8 cellular contexts compared by ENCODE assay signal in the genomic region with DNA sequence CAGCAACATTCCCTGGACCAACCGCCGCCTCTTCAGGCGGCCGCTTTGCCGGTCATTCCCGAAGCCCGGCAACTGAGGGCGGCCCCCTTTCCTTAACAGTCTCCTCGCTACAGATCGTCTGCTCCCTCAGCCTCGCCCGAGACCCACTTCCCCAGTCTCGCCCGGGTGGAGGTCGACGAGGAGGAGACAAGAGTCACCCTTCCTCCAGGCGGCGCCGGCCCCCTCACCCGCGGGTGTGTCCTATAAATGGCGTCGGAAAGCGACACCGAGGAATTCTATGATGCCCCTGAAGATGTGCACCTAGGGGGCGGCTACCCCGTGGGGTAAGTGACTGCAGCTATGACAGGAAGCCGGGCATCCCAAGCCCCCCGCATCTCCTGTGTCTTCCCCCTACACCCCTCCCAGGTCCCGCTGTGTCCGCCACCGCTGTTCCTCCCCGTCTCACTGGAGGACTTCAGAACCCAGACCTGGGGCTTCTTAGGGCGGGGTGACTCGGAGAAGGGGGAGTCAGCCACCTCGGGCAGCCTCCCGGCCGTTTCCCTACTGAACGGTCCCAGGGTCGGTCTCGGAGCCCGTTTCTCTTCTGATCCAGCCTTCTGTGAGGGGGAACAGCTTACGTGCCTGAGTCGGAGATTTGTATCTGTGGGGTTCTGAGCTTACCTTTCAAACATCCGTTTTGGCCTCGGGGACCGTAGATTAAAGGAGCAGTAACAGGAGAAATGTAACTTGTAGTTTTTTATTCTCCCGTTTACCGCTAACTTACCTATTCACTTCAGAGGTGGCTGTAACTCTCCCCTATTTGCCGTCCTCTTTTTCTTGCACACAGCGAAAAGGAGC. TPM values are rescaled to one million over a fixed set of nuclear protein-coding genes. Genes with fewer than 3 reads are reported as not detected.
DNase-seq lines count a peak whose midpoint lies in the region; ATAC-seq and TF ChIP-seq lines count a peak whose summit lies in the region.

No MANE protein-coding gene starts in this region.

- intact Hi-C loops in Panc1 (cut with micrococcal nuclease; ENCODE audit: unreplicated experiment), result no loop called here
- intact Hi-C loops in head of caudate nucleus (cut with DNase I), result loop anchor here (5.0 kb wide), 1 partner anchor 151 kb away; a partner anchor contains a TSS
- intact Hi-C loops in posterior cingulate gyrus (cut with DNase I), result loop anchor here (5.0 kb wide), 1 partner anchor 256 kb away; no protein-coding TSS in a partner anchor

- no peaks in the 10 kb centered on the region for H3K9me3 ChIP-seq in Panc1 (ENCODE audit: control insufficient read depth, insufficient read depth, low read depth, low read length)

- H3K36me3 ChIP-seq in ACC112 (ENCODE audit: insufficient read depth, low read length) (no peaks in the 10 kb centered on the region), Panc1 (ENCODE audit: control insufficient read depth, insufficient read depth, low read length) (no peaks in the 10 kb centered on the region), urinary bladder (ENCODE audit: insufficient read depth) (no peaks in the 10 kb centered on the region)

- H3K4me3 ChIP-seq in ACC112 (ENCODE audit: low read depth, low read length) (peak overlapping the region; percentile 87), Panc1 (ENCODE audit: low read depth in 2 of 2, low read length in 2 of 2) (peak overlapping the region; percentile 94 to 99), urinary bladder (ENCODE audit: low read depth, low read length) (peak overlapping the region; percentile 75)

- CTCF ChIA-PET in Panc1 (lab: Charles Lee), result no interaction called here

- POLR2A ChIA-PET in Panc1 (lab: Charles Lee), result no interaction called here

- in situ Hi-C loops in Panc1 (cut with HindIII; ENCODE audit: low pct_unique_long_range_greater_than_20kb, low sequenced_read_pairs), result no loop called here

- no peaks in the 10 kb centered on the region for H3K27me3 ChIP-seq in ACC112 (ENCODE audit: insufficient read depth, low read length)
- H3K27me3 ChIP-seq in Panc1 (ENCODE audit: control insufficient read depth, insufficient read depth, low read length), result no peaks in the 10 kb centered on the region

- peak; percentile 22 for ATAC-seq in GM18873 (IDR thresholded peaks at IDR 0.05; ENCODE audit: low FRiP score, unreplicated experiment)
- peak; percentile 31 for ATAC-seq in HG03196 (IDR thresholded peaks at IDR 0.05; ENCODE audit: unreplicated experiment)
- peak; percentile 55 for ATAC-seq in Panc1

- DNase-seq in Panc1 (ENCODE audit: low read depth, low spot score) (no peak), head of caudate nucleus (peak in 40 of 42 donors; percentile 21 to 76 (median 50)), posterior cingulate gyrus (peak in 7 of 10 donors; percentile 3 to 89 (median 28))
- peak; percentile 36 for DNase-seq in activated gamma-delta T cell treated with anti-CD3 and anti-CD28 coated beads, Interleukin-2, amount 50 U/mL, for 16 hours (ENCODE audit: low read depth)

- under 1% methylated on average over 51 of the region's 51 CpGs for WGBS in urinary bladder

- H3K79me2 ChIP-seq in ACC112 (ENCODE audit: control insufficient read depth, insufficient read depth, low read length, unreplicated experiment), result peaks cover 49% of the 10 kb centered on the region

- H3K4me1 ChIP-seq in ACC112 (ENCODE audit: control insufficient read depth, insufficient read depth, low read length, unreplicated experiment) (peaks cover 22% of the 10 kb centered on the region), Panc1 (ENCODE audit: control insufficient read depth, insufficient read depth, low read length) (peaks cover 32% of the 10 kb centered on the region), urinary bladder (ENCODE audit: insufficient read depth) (no peaks in the 10 kb centered on the region)

- H2AFZ ChIP-seq in ACC112 (ENCODE audit: low read length, unreplicated experiment), result peak overlapping the region; percentile 73

- peak overlapping the region; percentile 84 for H3K27ac ChIP-seq in ACC112 (ENCODE audit: low read depth, low read length)
- H3K27ac ChIP-seq in Panc1 (ENCODE audit: low read length), result peak overlapping the region; percentile 94
- H3K27ac ChIP-seq in urinary bladder (ENCODE audit: low read depth), result peak overlapping the region; percentile 91

- TF ChIP-seq CTCF in Panc1 (IDR thresholded peaks at IDR 0.05), result peak; percentile 16; the same call in 1 of the 2 replicates

- no TSS peak for BruUV-seq in Panc1 (replicated peaks; lab: Mats Ljungman, UMichigan)

RNA-seq across cellular contexts. Expression of a gene that starts 0.6 kb away (rescaled TPM):
- total RNA-seq in Panc1 (2021; ENCODE audit: unreplicated experiment) (22.3 TPM), urinary bladder (25.4 TPM)
- 12.2 TPM for polyA plus RNA-seq in Panc1 (2012; ENCODE audit: insufficient read length)
- polyA plus RNA-seq in urinary bladder, result 13.5 TPM
